8 cellular contexts compared by ENCODE assay signal in the genomic region with DNA sequence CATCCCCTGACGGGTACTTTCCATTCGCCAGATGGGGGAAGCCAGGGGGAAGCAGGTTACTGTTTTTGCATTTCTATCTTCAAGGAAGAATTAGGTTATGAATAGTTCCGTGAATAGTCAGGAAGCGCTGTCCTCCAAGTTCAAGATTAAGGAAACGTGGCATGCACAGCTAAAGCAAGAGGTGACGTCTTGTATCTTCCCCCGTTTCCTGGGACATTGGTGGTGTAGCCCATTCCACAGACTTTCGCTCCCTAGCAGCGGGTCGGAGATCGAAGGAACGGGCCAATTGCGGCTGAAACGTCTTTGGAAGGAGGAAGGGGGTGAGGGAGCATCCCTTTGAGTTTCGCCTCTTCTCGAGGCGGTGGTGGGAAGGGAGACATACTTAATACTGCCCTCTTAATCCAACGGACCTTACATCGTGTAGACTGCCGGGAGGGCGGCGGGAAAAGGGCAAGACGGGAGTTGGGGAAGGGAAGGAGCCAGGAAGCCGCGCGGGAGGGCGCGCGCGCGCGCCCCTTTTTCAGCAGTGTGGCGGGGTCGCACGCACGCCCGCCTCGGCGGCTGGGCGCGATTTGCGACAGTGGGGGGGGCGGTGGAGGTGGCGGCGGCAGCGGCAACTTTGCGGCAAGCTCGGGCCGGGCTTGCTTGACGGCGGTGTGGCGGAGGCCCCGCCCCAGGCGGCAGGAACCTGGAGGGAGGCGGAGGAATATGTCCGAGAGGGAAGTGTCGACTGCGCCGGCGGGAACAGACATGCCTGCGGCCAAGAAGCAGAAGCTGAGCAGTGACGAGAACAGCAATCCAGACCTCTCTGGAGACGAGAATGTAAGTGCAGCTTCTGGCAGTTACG. TPM values are rescaled to one million over a fixed set of nuclear protein-coding genes. Genes with fewer than 3 reads are reported as not detected.
DNase-seq lines count a peak whose midpoint lies in the region; ATAC-seq and TF ChIP-seq lines count a peak whose summit lies in the region.

A gene with protein sequence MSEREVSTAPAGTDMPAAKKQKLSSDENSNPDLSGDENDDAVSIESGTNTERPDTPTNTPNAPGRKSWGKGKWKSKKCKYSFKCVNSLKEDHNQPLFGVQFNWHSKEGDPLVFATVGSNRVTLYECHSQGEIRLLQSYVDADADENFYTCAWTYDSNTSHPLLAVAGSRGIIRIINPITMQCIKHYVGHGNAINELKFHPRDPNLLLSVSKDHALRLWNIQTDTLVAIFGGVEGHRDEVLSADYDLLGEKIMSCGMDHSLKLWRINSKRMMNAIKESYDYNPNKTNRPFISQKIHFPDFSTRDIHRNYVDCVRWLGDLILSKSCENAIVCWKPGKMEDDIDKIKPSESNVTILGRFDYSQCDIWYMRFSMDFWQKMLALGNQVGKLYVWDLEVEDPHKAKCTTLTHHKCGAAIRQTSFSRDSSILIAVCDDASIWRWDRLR (plus strand): TSS at position 232 of the 847 bp plus-strand sequence. CDS start 477 bp downstream, at position 709.

- no peak for TF ChIP-seq CTCF in chondrocyte (IDR thresholded peaks at IDR 0.05)

- ATAC-seq in HG03432 (IDR thresholded peaks at IDR 0.05; ENCODE audit: unreplicated experiment), result peak; percentile 74

- H3K36me3 Mint-ChIP-seq in chondrocyte (ENCODE audit: low read depth), result no peaks in the 10 kb centered on the region

- DNase-seq in AML-193 (lab: John Stamatoyannopoulos, UW) (peak; percentile 94 to 95), NCI-H460 (ENCODE audit: extremely low read depth, low read depth) (peak; percentile 86), chondrocyte (ENCODE audit: low spot score) (peak; percentile 99), kidney glomerular epithelial cell (lab: John Stamatoyannopoulos, UW) (peak; percentile 96)
- DNase-seq in activated CD4-positive, alpha-beta T cell treated with anti-CD3 and anti-CD28 coated beads for 1 hour, result peak; percentile 88
- DNase-seq in stimulated activated CD4-positive, alpha-beta T cell treated with anti-CD3 and anti-CD28 coated beads, Interleukin-1b, Interleukin-23, amount 100 ng/mL, for 1 hour (ENCODE audit: low read depth in 2 of 2), result peak; percentile 83 to 89

- H3K27me3 Mint-ChIP-seq in chondrocyte (ENCODE audit: low read depth), result peaks cover 6% of the 10 kb centered on the region

- H3K27ac Mint-ChIP-seq in chondrocyte (ENCODE audit: unreplicated experiment), result no peak within 1 kb of the TSS

- peaks cover 28% of the 10 kb centered on the region for H3K4me1 Mint-ChIP-seq in chondrocyte (ENCODE audit: low read depth)

- no peaks in the 10 kb centered on the region for H3K9me3 Mint-ChIP-seq in chondrocyte (ENCODE audit: low read depth)

- peak; percentile 94 for TF ChIP-seq POLR2A in GM19193 (IDR thresholded peaks at IDR 0.05; ENCODE audit: extremely low read depth, insufficient read depth, insufficient read length)

- no peak within 1 kb of the TSS for H3K4me3 Mint-ChIP-seq in chondrocyte (ENCODE audit: unreplicated experiment)

RNA-seq across cellular contexts. Expression of the gene that starts here (rescaled TPM):
- total RNA-seq in NCI-H460 (2014; rRNA removed; shearing (Covaris generic)), result 10.7 and 12.4 TPM in 2 replicates
- polyA plus RNA-seq in NCI-H460 (2014; cell fraction: nucleus; rRNA removed), result 19.9 and 32.5 TPM in 2 replicates
- total RNA-seq in chondrocyte, result 13.8 to 22.8 TPM (median 14.1 TPM) in 3 replicates

Comparison
In these comparisons a context has a peak if more than half of its experiments do, and no peak if none do; other contexts are left out.
1. Peak in every context shown above with its lines: DNase-seq and ATAC-seq.